8 cellular contexts compared by ENCODE assay signal in genomic region chr3:72977060-72977459, GRCh38. TPM values are rescaled to one million over a fixed set of nuclear protein-coding genes. Genes with fewer than 3 reads are reported as not detected.
DNase-seq lines count a peak whose midpoint lies in the region; ATAC-seq, FAIRE-seq and TF ChIP-seq lines count a peak whose summit lies in the region.

No MANE protein-coding gene starts in this region.

- H3K4me3 ChIP-seq in PC-3 (ENCODE audit: low read length): no peak overlapping the region
- no peak overlapping the region for H3K4me3 ChIP-seq in lower lobe of right lung

- H3K4me1 ChIP-seq in PC-3 (ENCODE audit: insufficient read depth, low read length) (no peaks in the 10 kb centered on the region), lower lobe of right lung (no peaks in the 10 kb centered on the region)

- DNase-seq in GM18507 (ENCODE audit: extremely low spot score, insufficient read length, low read depth): no peak
- DNase-seq in PC-3: no peak
- no peak for DNase-seq in lower lobe of right lung
- DNase-seq in NCI-H524 treated with DMSO at 0.1 percent for 48 hours (lab: John Stamatoyannopoulos, UW): no peak
- no peak for DNase-seq in cardiac septum (ENCODE audit: low spot score)
- DNase-seq in GM19240 (ENCODE audit: insufficient read length, low spot score): no peak
- DNase-seq in SHP77 treated with DMSO at 0.1 percent for 48 hours (lab: John Stamatoyannopoulos, UW): no peak

- no peaks in the 10 kb centered on the region for H3K27me3 ChIP-seq in PC-3 (ENCODE audit: low read length)
- H3K27me3 ChIP-seq in lower lobe of right lung (ENCODE audit: low read depth): no peaks in the 10 kb centered on the region

- intact Hi-C loops in PC-3 (cut with micrococcal nuclease) (no loop called here), lower lobe of right lung (cut with DNase I) (no loop called here), cardiac septum (cut with DNase I) (no loop called here)

- H3K9me2 ChIP-seq in PC-3 (replicated peaks; ENCODE audit: low read length): no peaks in the 10 kb centered on the region

- ATAC-seq in HG02610 (IDR thresholded peaks at IDR 0.05; ENCODE audit: unreplicated experiment) (peak; percentile 46), PC-3 (no peak), lower lobe of right lung (peak; percentile 15 to 29)

- no peaks in the 10 kb centered on the region for H3F3A ChIP-seq in PC-3 (ENCODE audit: low read length, unreplicated experiment)

- no TSS peak for BruUV-seq in PC-3 (replicated peaks; lab: Mats Ljungman, UMichigan)

- no peak overlapping the region for H3K4me2 ChIP-seq in PC-3 (ENCODE audit: low read length)

- no peak overlapping the region for H3K27ac ChIP-seq in PC-3 (ENCODE audit: low read length)
- H3K27ac ChIP-seq in lower lobe of right lung: no peak overlapping the region

- peak; percentile 72 for FAIRE-seq in GM18507 (lab: Jason Lieb, UNC)

- H3K9ac ChIP-seq in PC-3 (ENCODE audit: low read length): no peak overlapping the region

- no peaks in the 10 kb centered on the region for H3K36me3 ChIP-seq in PC-3 (ENCODE audit: low read depth, low read length)
- H3K36me3 ChIP-seq in lower lobe of right lung: no peaks in the 10 kb centered on the region

- no peak overlapping the region for H2AFZ ChIP-seq in PC-3 (ENCODE audit: low read length)

- H4K20me1 ChIP-seq in PC-3 (ENCODE audit: low read length): no peaks in the 10 kb centered on the region

- no peaks in the 10 kb centered on the region for H3K79me2 ChIP-seq in PC-3 (ENCODE audit: low read length)

- CTCF ChIA-PET in PC-3 (lab: Charles Lee): no interaction called here

- no peaks in the 10 kb centered on the region for H3K9me3 ChIP-seq in PC-3 (ENCODE audit: low read length)
- H3K9me3 ChIP-seq in lower lobe of right lung: no peaks in the 10 kb centered on the region

- TF ChIP-seq CTCF in PC-3 (conservative IDR thresholded peaks at IDR 0.05; ENCODE audit: low read depth, low read length) (peak; percentile 47), lower lobe of right lung (IDR thresholded peaks at IDR 0.05) (no peak)

- POLR2A ChIA-PET in PC-3 (lab: Charles Lee; ENCODE audit: unreplicated experiment): no interaction called here

RNA-seq across cellular contexts. Expression of gene PPP4R2, which starts 19.6 kb away (rescaled TPM):
- total RNA-seq in PC-3 (2014; rRNA removed) (40.5 and 62.7 TPM in 2 replicates), lower lobe of right lung (65.7 TPM), cardiac septum (46.6 TPM)
